In the genomic region with DNA sequence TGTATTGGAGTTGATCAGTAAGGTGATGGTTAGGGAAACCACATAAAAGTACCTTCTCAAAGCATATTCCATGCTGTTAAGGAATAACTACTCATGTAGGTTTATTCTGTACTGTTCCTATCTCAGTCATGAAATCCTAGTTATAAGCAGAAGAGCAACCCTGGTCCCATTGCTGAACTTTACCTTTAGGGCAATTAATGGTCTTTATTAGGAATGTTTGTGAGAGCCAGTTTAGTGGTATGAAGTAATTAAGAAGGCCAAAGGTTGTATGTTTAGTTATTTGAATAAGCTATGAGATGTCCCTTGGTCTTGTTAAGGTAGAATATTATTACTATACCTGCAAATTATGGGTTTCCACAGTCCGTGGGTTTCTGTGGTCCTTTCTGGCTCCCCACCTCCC, we compare ENCODE assay signal across 16 cellular contexts. TPM values are rescaled to one million over a fixed set of nuclear protein-coding genes. Genes with fewer than 3 reads are reported as not detected.
DNase-seq lines count a peak whose midpoint lies in the region; ATAC-seq and TF ChIP-seq lines count a peak whose summit lies in the region.
"Had no signal": no experiment of that assay in that cellular context is flagged by ENCODE, and none has a peak within 500 bp of the region (broad histone marks: within the 10 kb centered on the region; RNA-seq: fewer than 3 reads in every experiment).

No MANE protein-coding gene starts in this region.

- H3K4me1 ChIP-seq in Caco-2, result peaks cover 30% of the 10 kb centered on the region
- H3K4me1 ChIP-seq in hepatocyte (ENCODE audit: insufficient read depth), result peaks cover 15% of the 10 kb centered on the region
- H3K4me1 ChIP-seq in neutrophil (ENCODE audit: control insufficient read depth in 1 of 2, insufficient read depth in 1 of 2, low read depth in 1 of 2, low read length in 1 of 2), result peaks cover 58 to 66% of the 10 kb centered on the region in 2 experiments
- H3K4me1 ChIP-seq in PC-3 (ENCODE audit: insufficient read depth, low read length), result no peaks in the 10 kb centered on the region

- BruUV-seq in Caco-2 (replicated peaks; lab: Mats Ljungman, UMichigan), result no TSS peak
- BruUV-seq in PC-3 (replicated peaks; lab: Mats Ljungman, UMichigan), result no TSS peak

- H3K36me3 Mint-ChIP-seq in Caco-2 (ENCODE audit: insufficient read depth, unreplicated experiment), result peaks cover 6% of the 10 kb centered on the region

- WGBS in hepatocyte (ENCODE audit: low lambda C conversion rate, missing lambda C conversion rate), result 79% methylated on average over 1 of the region's 1 CpG

- no peak overlapping the region for H3K4me3 ChIP-seq in Caco-2 (ENCODE audit: low read depth, low read length)
- H3K4me3 ChIP-seq in hepatocyte, result no peak overlapping the region
- no peak overlapping the region for H3K4me3 ChIP-seq in neutrophil (ENCODE audit: low read depth in 1 of 2, low read length in 1 of 2)
- H3K4me3 ChIP-seq in PC-3 (ENCODE audit: low read length), result no peak overlapping the region
- H3K4me3 ChIP-seq: K562 had no signal

- H4K20me1 ChIP-seq in hepatocyte (ENCODE audit: insufficient read depth, poor library complexity, severe bottlenecking) (no peaks in the 10 kb centered on the region), PC-3 (ENCODE audit: low read length) (no peaks in the 10 kb centered on the region)

- H3K27ac ChIP-seq in hepatocyte, result peak overlapping the region; percentile 67
- H3K27ac ChIP-seq in neutrophil, result peak overlapping the region; percentile 69
- no peak overlapping the region for H3K27ac ChIP-seq in PC-3 (ENCODE audit: low read length)
- H3K27ac ChIP-seq: HL-60 had no signal

- no peak for TF ChIP-seq CTCF in Caco-2 (IDR thresholded peaks at IDR 0.05; ENCODE audit: insufficient read depth in 1 of 2, low read depth in 1 of 2, low read length in 1 of 2, severe bottlenecking in 1 of 2, unreplicated experiment in 1 of 2)
- no peak for TF ChIP-seq CTCF in hepatocyte (IDR thresholded peaks at IDR 0.05; ENCODE audit: poor library complexity)
- TF ChIP-seq CTCF in neutrophil (IDR thresholded peaks at IDR 0.05), result no peak
- TF ChIP-seq CTCF in PC-3 (conservative IDR thresholded peaks at IDR 0.05; ENCODE audit: low read depth, low read length), result no peak

- H3K79me2 ChIP-seq in hepatocyte (no peaks in the 10 kb centered on the region), PC-3 (ENCODE audit: low read length) (no peaks in the 10 kb centered on the region)

- H3K9me3 ChIP-seq in Caco-2, result no peaks in the 10 kb centered on the region
- no peaks in the 10 kb centered on the region for H3K9me3 ChIP-seq in hepatocyte (ENCODE audit: low read depth)
- no peaks in the 10 kb centered on the region for H3K9me3 ChIP-seq in neutrophil
- H3K9me3 ChIP-seq in PC-3 (ENCODE audit: low read length), result no peaks in the 10 kb centered on the region

- H3K27ac Mint-ChIP-seq in Caco-2 (ENCODE audit: unreplicated experiment), result peak overlapping the region; percentile 2
- H3K27ac Mint-ChIP-seq: HFFc6 had no signal

- intact Hi-C loops in Caco-2 (cut with micrococcal nuclease; ENCODE audit: unreplicated experiment), result no loop called here
- intact Hi-C loops in PC-3 (cut with micrococcal nuclease), result loop anchor here (5.0 kb wide), 2 partner anchors 266 to 354 kb away; no protein-coding TSS in a partner anchor

- peak overlapping the region; percentile 63 for H3K4me2 ChIP-seq in hepatocyte
- no peak overlapping the region for H3K4me2 ChIP-seq in PC-3 (ENCODE audit: low read length)

- POLR2A ChIA-PET in Caco-2 (lab: Charles Lee), result interaction anchor here (1.0 kb wide), 1 partner anchor 27 kb away, joined by 4 read pairs; no protein-coding TSS in a partner anchor
- POLR2A ChIA-PET in PC-3 (lab: Charles Lee; ENCODE audit: unreplicated experiment), result no interaction called here

- H3F3A ChIP-seq in PC-3 (ENCODE audit: low read length, unreplicated experiment), result no peaks in the 10 kb centered on the region

- H3K27me3 ChIP-seq in Caco-2 (replicated peaks; ENCODE audit: control insufficient read depth, insufficient read depth, low read length) (no peaks in the 10 kb centered on the region), hepatocyte (no peaks in the 10 kb centered on the region), neutrophil (no peaks in the 10 kb centered on the region), PC-3 (ENCODE audit: low read length) (no peaks in the 10 kb centered on the region)

- CTCF ChIA-PET in Caco-2 (lab: Charles Lee) (interaction anchor here (0.6 to 1.2 kb wide), 5 partner anchors 14 to 125 kb away, joined by 3 to 9 read pairs (median 3); a partner anchor contains a TSS), PC-3 (lab: Charles Lee) (no interaction called here)

- DNase-seq in DMS53 (lab: John Stamatoyannopoulos, UW) (peak; percentile 44), DMS53 treated with DMSO at 0.1 percent for 48 hours (lab: John Stamatoyannopoulos, UW; ENCODE audit: unreplicated experiment) (no peak), Caco-2 (no peak), hepatocyte (ENCODE audit: low spot score) (no peak), PC-3 (no peak)
- no peak for DNase-seq in stimulated activated CD4-positive, alpha-beta T cell treated with anti-CD3 and anti-CD28 coated beads, Interleukin-4, amount 100 ng/mL, for 4 hours
- DNase-seq: ACHN; CD4-positive, alpha-beta memory T cell; DND-41; GDM1; HCEC 1CT; HFFc6 had no signal

- no peaks in the 10 kb centered on the region for H3K9me3 Mint-ChIP-seq in Caco-2 (ENCODE audit: unreplicated experiment)
- H3K9me3 Mint-ChIP-seq: CD4-positive, alpha-beta memory T cell; HFFc6 had no signal

- H3K27me3 Mint-ChIP-seq in Caco-2 (ENCODE audit: insufficient read depth, unreplicated experiment), result no peaks in the 10 kb centered on the region
- H3K27me3 Mint-ChIP-seq: CD4-positive, alpha-beta memory T cell had no signal

- H2AFZ ChIP-seq in hepatocyte, result no peak overlapping the region
- H2AFZ ChIP-seq in PC-3 (ENCODE audit: low read length), result no peak overlapping the region

- no peaks in the 10 kb centered on the region for H3K9me2 ChIP-seq in hepatocyte (replicated peaks; ENCODE audit: insufficient read depth)
- H3K9me2 ChIP-seq in PC-3 (replicated peaks; ENCODE audit: low read length), result no peaks in the 10 kb centered on the region

- no peaks in the 10 kb centered on the region for H3K36me3 ChIP-seq in Caco-2 (ENCODE audit: control insufficient read depth, insufficient read depth, low read length)
- H3K36me3 ChIP-seq in hepatocyte (replicated peaks; ENCODE audit: insufficient read depth, low read depth), result no peaks in the 10 kb centered on the region
- peaks cover 34% of the 10 kb centered on the region for H3K36me3 ChIP-seq in neutrophil
- peaks cover 25% of the 10 kb centered on the region; the same call in 1 of the 2 replicates for H3K36me3 ChIP-seq in PC-3 (ENCODE audit: low read depth, low read length)

- no peak overlapping the region for H3K4me3 Mint-ChIP-seq in Caco-2 (ENCODE audit: unreplicated experiment)
- H3K4me3 Mint-ChIP-seq: CD4-positive, alpha-beta memory T cell; HFFc6 had no signal

- peaks cover 35% of the 10 kb centered on the region for H3K4me1 Mint-ChIP-seq in Caco-2 (ENCODE audit: low read depth, unreplicated experiment)

- ATAC-seq in GM18861 (IDR thresholded peaks at IDR 0.05; ENCODE audit: unreplicated experiment), result no peak
- no peak for ATAC-seq in PC-3
- ATAC-seq: K562 had no signal

- no peak overlapping the region for H3K9ac ChIP-seq in PC-3 (ENCODE audit: low read length)

RNA-seq across cellular contexts. Expression of a gene that starts 44.0 kb away (rescaled TPM):
- total RNA-seq in Caco-2 (2022) (24.6 and 26.7 TPM in 2 replicates), hepatocyte (14.2 and 16.8 TPM in 2 replicates), PC-3 (2014; rRNA removed) (51.2 and 58.2 TPM in 2 replicates)
- 29.9 and 47.1 TPM in 2 replicates for polyA plus RNA-seq in hepatocyte
